In genomic region chr5:6378128-6379023, GRCh38 we compare ENCODE assay signal across 1 cellular context.
TF ChIP-seq lines count a peak whose summit lies in the region.

MED10 (minus strand) TSS chr5:6378547; CDS start chr5:6378483, 64 bp downstream.

TF ChIP-seq in SK-N-SH, 30 proteins besides CTCF, POLR2A, EP300 and RAD21 (continued from another document):
- TF ChIP-seq PBX3 (IDR thresholded peaks at IDR 0.05) (no peak), NFIC (IDR thresholded peaks at IDR 0.05; ENCODE audit: borderline replicate concordance) (no peak), SIN3A (IDR thresholded peaks at IDR 0.05; ENCODE audit: borderline replicate concordance, low read depth, low read length) (peak; percentile 75), NRF1 (IDR thresholded peaks at IDR 0.05; ENCODE audit: low read depth, low read length) (no peak), GABPA (IDR thresholded peaks at IDR 0.05; ENCODE audit: low read depth) (peak; percentile 91), YY1 (IDR thresholded peaks at IDR 0.05; ENCODE audit: low read depth) (no peak), MEF2A (IDR thresholded peaks at IDR 0.05; ENCODE audit: borderline replicate concordance, low read depth) (no peak), JUND (IDR thresholded peaks at IDR 0.05) (no peak), EZH2phosphoT487 (IDR thresholded peaks at IDR 0.05; ENCODE audit: borderline replicate concordance, low read depth) (no peak), TCF12 (IDR thresholded peaks at IDR 0.05) (no peak), FOSL2 (IDR thresholded peaks at IDR 0.05; ENCODE audit: borderline replicate concordance, low read depth) (no peak), ELF1 (IDR thresholded peaks at IDR 0.05) (peak; percentile 98), SMC3 (IDR thresholded peaks at IDR 0.05; ENCODE audit: low read depth, low read length) (no peak; the same call in 1 of the 2 replicates), POLR2AphosphoS5 (IDR thresholded peaks at IDR 0.05; ENCODE audit: low read depth, low read length) (peak; percentile 89), CHD2 (IDR thresholded peaks at IDR 0.05; ENCODE audit: low read length, partially characterized antibody) (peak; percentile 33), RXRA (IDR thresholded peaks at IDR 0.05; ENCODE audit: borderline replicate concordance, low read depth) (no peak)
- TF ChIP-seq, protein P1, sequence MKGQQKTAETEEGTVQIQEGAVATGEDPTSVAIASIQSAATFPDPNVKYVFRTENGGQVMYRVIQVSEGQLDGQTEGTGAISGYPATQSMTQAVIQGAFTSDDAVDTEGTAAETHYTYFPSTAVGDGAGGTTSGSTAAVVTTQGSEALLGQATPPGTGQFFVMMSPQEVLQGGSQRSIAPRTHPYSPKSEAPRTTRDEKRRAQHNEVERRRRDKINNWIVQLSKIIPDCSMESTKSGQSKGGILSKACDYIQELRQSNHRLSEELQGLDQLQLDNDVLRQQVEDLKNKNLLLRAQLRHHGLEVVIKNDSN (IDR thresholded peaks at IDR 0.05; ENCODE audit: borderline replicate concordance, low read depth), result no peak
